Comparison of ENCODE assay signal across 17 cellular contexts in the genomic region with DNA sequence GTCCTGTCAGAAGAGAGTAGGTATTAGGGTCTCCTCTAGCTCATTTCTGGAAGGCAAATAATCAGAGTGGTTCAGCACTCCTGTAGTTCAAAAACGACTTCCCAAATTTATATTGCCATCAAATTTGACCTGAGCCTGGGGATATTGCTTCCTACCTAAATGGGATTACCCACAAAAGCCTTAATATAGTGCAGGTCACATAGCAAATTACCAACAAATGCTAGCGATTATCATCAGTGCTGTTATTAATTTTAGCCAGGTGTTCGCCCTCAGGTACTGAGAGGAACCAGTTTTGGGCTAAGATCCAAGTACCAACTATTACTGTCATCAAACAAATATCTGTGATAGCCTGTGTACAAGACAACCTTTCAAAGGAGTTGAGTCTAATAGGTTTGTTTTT.
DNase-seq lines count a peak whose midpoint lies in the region; ATAC-seq and TF ChIP-seq lines count a peak whose summit lies in the region.
"Had no signal": no experiment of that assay in that cellular context is flagged by ENCODE, and none has a peak within 500 bp of the region (broad histone marks: within the 10 kb centered on the region; RNA-seq: fewer than 3 reads in every experiment).

No MANE protein-coding gene starts in this region.

- DNase-seq in NCI-H748 (lab: John Stamatoyannopoulos, UW; ENCODE audit: unreplicated experiment) (peak; percentile 14), NCI-H748 treated with DMSO at 0.1 percent for 48 hours (lab: John Stamatoyannopoulos, UW) (no peak), NCI-H1105 (lab: John Stamatoyannopoulos, UW) (peak; percentile 77), NCI-H146 treated with DMSO at 0.1 percent for 48 hours (lab: John Stamatoyannopoulos, UW; ENCODE audit: unreplicated experiment) (peak; percentile 34), left kidney (ENCODE audit: low read depth, low spot score) (peak; percentile 3), NK-92 (lab: John Stamatoyannopoulos, UW; ENCODE audit: unreplicated experiment) (no peak), left colon (no peak)
- DNase-seq in CD4-positive, alpha-beta T cell: no peak
- DNase-seq: 8988T; AML-193; CD4-positive, CD25-positive, alpha-beta regulatory T cell; DND-41; GDM1; GM23248; IMR-90 had no signal

- no peaks in the 10 kb centered on the region for H3K9me3 ChIP-seq in CD4-positive, alpha-beta T cell (ENCODE audit: control insufficient read depth, low read length)

- intact Hi-C loops in left colon (cut with DNase I, micrococcal nuclease): no loop called here
- intact Hi-C loops in CD4-positive, alpha-beta T cell (cut with DNase I, micrococcal nuclease): no loop called here

- no peaks in the 10 kb centered on the region for H3K27me3 Mint-ChIP-seq in CD4-positive, alpha-beta T cell
- H3K27me3 Mint-ChIP-seq: CD4-positive, CD25-positive, alpha-beta regulatory T cell had no signal

- CTCF ChIA-PET in CD4-positive, alpha-beta T cell (lab: Charles Lee): no interaction called here

- peaks cover 8% of the 10 kb centered on the region for H3K9me3 Mint-ChIP-seq in CD4-positive, alpha-beta T cell

- no peak overlapping the region for H3K27ac Mint-ChIP-seq in CD4-positive, alpha-beta T cell

- no peaks in the 10 kb centered on the region for H3K36me3 Mint-ChIP-seq in CD4-positive, alpha-beta T cell (ENCODE audit: low read depth)
- H3K36me3 Mint-ChIP-seq: CD4-positive, CD25-positive, alpha-beta regulatory T cell had no signal

- no peak for TF ChIP-seq CTCF in CD4-positive, alpha-beta T cell (IDR thresholded peaks at IDR 0.05)

- no peak overlapping the region for H3K4me3 Mint-ChIP-seq in CD4-positive, alpha-beta T cell
- H3K4me3 Mint-ChIP-seq: CD4-positive, CD25-positive, alpha-beta regulatory T cell had no signal

- no peaks in the 10 kb centered on the region for H3K4me1 Mint-ChIP-seq in CD4-positive, alpha-beta T cell (ENCODE audit: low read depth)
- H3K4me1 Mint-ChIP-seq: CD4-positive, CD25-positive, alpha-beta regulatory T cell had no signal

- ATAC-seq in left colon: no peak
- ATAC-seq in CD4-positive, alpha-beta T cell (ENCODE audit: poor library complexity): no peak
- ATAC-seq: HCT116 had no signal

- no peak overlapping the region for H3K27ac ChIP-seq in CD4-positive, alpha-beta T cell (ENCODE audit: low read depth, low read length)
- H3K27ac ChIP-seq: BLaER1 treated with 17β-estradiol and CSF1 and Interleukin-3, amounts not matched to agents 10 nM and 100 nM; GM23248 had no signal

- H3K27me3 ChIP-seq in CD4-positive, alpha-beta T cell (ENCODE audit: control insufficient read depth, insufficient read depth, low read length): no peaks in the 10 kb centered on the region
- H3K27me3 ChIP-seq: BLaER1 treated with 17β-estradiol and CSF1 and Interleukin-3, amounts not matched to agents 10 nM and 100 nM had no signal

- POLR2A ChIA-PET in CD4-positive, alpha-beta T cell (lab: Charles Lee): interaction anchor here (0.7 kb wide), 1 partner anchor 59 kb away, joined by 4 read pairs; no protein-coding TSS in a partner anchor

Comparison
In these comparisons a context has a peak if more than half of its experiments do, and no peak if none do; other contexts are left out.
1. DNase-seq: peak in NCI-H748 (single experiment), NCI-H1105 (single experiment), NCI-H146 treated with DMSO at 0.1 percent for 48 hours (single experiment) and left kidney (single experiment); none in NCI-H748 treated with DMSO at 0.1 percent for 48 hours (single experiment), NK-92 (single experiment), left colon (0 of 2) and CD4-positive, alpha-beta T cell (0 of 10).